Comparison of ENCODE assay signal across 8 cellular contexts in the genomic region with DNA sequence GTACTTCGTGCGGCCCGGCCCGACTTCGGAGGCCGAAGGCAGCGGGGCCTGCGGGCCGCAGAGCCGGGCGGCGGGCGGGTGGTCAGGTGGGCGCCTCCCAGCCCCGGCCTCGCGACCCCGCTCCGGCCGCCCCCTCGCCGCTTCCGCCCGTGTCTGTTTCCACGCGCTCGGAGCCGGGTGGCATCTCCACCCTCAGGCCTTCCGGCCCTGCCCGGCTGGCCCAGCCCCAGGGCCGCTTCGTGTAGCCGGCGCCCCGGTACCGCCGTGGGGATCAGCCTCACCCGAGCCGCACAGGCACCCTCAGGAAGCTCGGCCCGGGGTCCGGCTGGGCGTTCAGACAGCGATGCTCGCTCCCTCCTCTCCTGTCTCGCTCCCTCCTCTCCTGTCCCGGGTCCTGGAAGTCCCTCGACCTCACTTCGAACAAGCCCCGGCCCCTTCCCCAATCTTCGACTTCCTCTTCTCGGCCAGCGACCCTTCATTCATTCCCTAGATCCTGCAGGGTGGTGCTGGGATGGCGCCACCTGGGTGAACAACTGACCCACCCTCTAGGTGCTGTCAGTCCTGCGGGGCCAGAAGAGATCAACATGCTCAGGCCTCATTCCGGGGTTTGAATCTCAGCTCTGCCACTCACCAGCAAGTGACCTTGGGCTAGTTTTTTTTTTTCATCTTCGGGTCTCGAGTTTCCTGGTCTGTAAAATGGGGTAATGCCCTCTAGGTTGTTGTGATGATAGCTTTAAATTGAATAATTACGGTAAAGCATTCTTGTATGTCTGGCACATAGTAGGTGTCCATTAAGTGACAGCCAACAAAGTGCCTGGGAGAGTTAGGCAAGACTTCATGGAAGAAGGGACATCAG. TPM values are rescaled to one million over a fixed set of nuclear protein-coding genes. Genes with fewer than 3 reads are reported as not detected.
DNase-seq lines count a peak whose midpoint lies in the region; ATAC-seq and TF ChIP-seq lines count a peak whose summit lies in the region.

No MANE protein-coding gene starts in this region.

- no peaks in the 10 kb centered on the region for H3K9me3 ChIP-seq in BE2C

- in situ Hi-C loops in astrocyte of the cerebellum (cut with HindIII; ENCODE audit: low sequenced_read_pairs), result no loop called here

- H3K27me3 ChIP-seq in BE2C, result no peaks in the 10 kb centered on the region

- ATAC-seq in GM18870 (IDR thresholded peaks at IDR 0.05; ENCODE audit: unreplicated experiment), result peak; percentile 32
- peak; percentile 22 for ATAC-seq in HG03060 (IDR thresholded peaks at IDR 0.05; ENCODE audit: low read depth, unreplicated experiment)

- DNase-seq in BE2C (peak; percentile 50), RPMI7951 (ENCODE audit: low read depth) (peak; percentile 36), astrocyte of the cerebellum (ENCODE audit: low read depth) (no peak), iPS-NIHi11 (ENCODE audit: low spot score) (peak; percentile 67), NCI-H774 (lab: John Stamatoyannopoulos, UW) (no peak)
- DNase-seq in stimulated activated CD4-positive, alpha-beta T cell treated with anti-CD3 and anti-CD28 coated beads, Interleukin-12 subunit alpha, Interleukin-12 subunit beta, amount 100 ng/mL, for 4 hours, result peak; percentile 38

- H3K4me1 ChIP-seq in BE2C, result peaks cover 4% of the 10 kb centered on the region; the same call in 1 of the 2 replicates

- TF ChIP-seq CTCF in BE2C (IDR thresholded peaks at IDR 0.05; ENCODE audit: low read depth, low read length) (peak; percentile 32), astrocyte of the cerebellum (IDR thresholded peaks at IDR 0.05; ENCODE audit: low read depth, low read length, missing control alignments) (no peak)

- H3K36me3 ChIP-seq in BE2C, result peaks cover 39% of the 10 kb centered on the region

- H3K4me3 ChIP-seq in BE2C (ENCODE audit: low read depth, low read length), result peak overlapping the region; percentile 92
- H3K4me3 ChIP-seq in astrocyte of the cerebellum (ENCODE audit: low read depth, low read length), result peak overlapping the region; percentile 79

RNA-seq across cellular contexts. Expression of gene VPS4A, which starts 0.6 kb away (rescaled TPM):
- 86.5 TPM for polyA plus RNA-seq in BE2C (2012; ENCODE audit: insufficient read depth, insufficient read length, low read depth)
- total RNA-seq in RPMI7951 (2014; rRNA removed; shearing (Covaris generic)), result 32.4 and 37.2 TPM in 2 replicates

RNA-seq across cellular contexts. Expression of gene PDF, which starts 18.6 kb away (rescaled TPM):
- 38.7 TPM for polyA plus RNA-seq in BE2C (2012; ENCODE audit: insufficient read depth, insufficient read length, low read depth)
- total RNA-seq in RPMI7951 (2014; rRNA removed; shearing (Covaris generic)), result 12.7 and 24.3 TPM in 2 replicates

RNA-seq across cellular contexts. Expression of gene COG8, which starts 27.6 kb away (rescaled TPM):
- 76.3 TPM for polyA plus RNA-seq in BE2C (2012; ENCODE audit: insufficient read depth, insufficient read length, low read depth)
- total RNA-seq in RPMI7951 (2014; rRNA removed; shearing (Covaris generic)), result 29.0 and 30.0 TPM in 2 replicates

RNA-seq across cellular contexts. Expression of gene NIP7, which starts 27.8 kb away (rescaled TPM):
- polyA plus RNA-seq in BE2C (2012; ENCODE audit: insufficient read depth, insufficient read length, low read depth), result 83.9 TPM
- 34.5 and 39.3 TPM in 2 replicates for total RNA-seq in RPMI7951 (2014; rRNA removed; shearing (Covaris generic))

RNA-seq across cellular contexts. Expression of gene TMED6, which starts 39.8 kb away (rescaled TPM):
- 2.6 TPM for polyA plus RNA-seq in BE2C (2012; ENCODE audit: insufficient read depth, insufficient read length, low read depth)
- total RNA-seq in RPMI7951 (2014; rRNA removed; shearing (Covaris generic)), result not detected in 2 replicates

Comparison
In these comparisons a context has a peak if more than half of its experiments do, and no peak if none do; other contexts are left out.
1. DNase-seq: peak in BE2C (single experiment), RPMI7951 (single experiment), iPS-NIHi11 (single experiment) and stimulated activated CD4-positive, alpha-beta T cell treated with anti-CD3 and anti-CD28 coated beads, Interleukin-12 subunit alpha, Interleukin-12 subunit beta, amount 100 ng/mL, for 4 hours (single experiment); none in astrocyte of the cerebellum (single experiment) and NCI-H774 (single experiment).